13 cellular contexts compared by ENCODE assay signal in genomic region chr13:99280166-99280565, GRCh38. TPM values are rescaled to one million over a fixed set of nuclear protein-coding genes. Genes with fewer than 3 reads are reported as not detected.
DNase-seq lines count a peak whose midpoint lies in the region; ATAC-seq and TF ChIP-seq lines count a peak whose summit lies in the region.
"Had no signal": no experiment of that assay in that cellular context is flagged by ENCODE, and none has a peak within 500 bp of the region (broad histone marks: within the 10 kb centered on the region; RNA-seq: fewer than 3 reads in every experiment).

No MANE protein-coding gene starts in this region.

- TF ChIP-seq CTCF in nephron (IDR thresholded peaks at IDR 0.05; ENCODE audit: unreplicated experiment in 3 of 3), result no peak
- no peak for TF ChIP-seq CTCF in SK-N-SH (IDR thresholded peaks at IDR 0.05)

- TF ChIP-seq EP300 in SK-N-SH (IDR thresholded peaks at IDR 0.05; ENCODE audit: borderline replicate concordance in 1 of 2, low read depth in 1 of 2, low read length in 1 of 2), result no peak

- no peak for DNase-seq in CD4-positive, CD25-positive, alpha-beta regulatory T cell
- DNase-seq in M059J (ENCODE audit: low read depth) (peak; percentile 73), HK-2 (ENCODE audit: unreplicated experiment) (no peak), SK-N-SH (no peak), anterior cingulate cortex (lab: John Stamatoyannopoulos, UW) (no peak)
- no peak for DNase-seq in central memory CD8-positive, alpha-beta T cell (ENCODE audit: low spot score in 2 of 2)
- DNase-seq: activated CD4-positive, alpha-beta T cell treated with anti-CD3 and anti-CD28 coated beads for 4 hours; NCI-H524 treated with DMSO at 0.1 percent for 48 hours; thyroid gland had no signal

- H4K20me1 ChIP-seq in SK-N-SH (ENCODE audit: insufficient read depth), result peaks cover 5% of the 10 kb centered on the region; the same call in 1 of the 2 replicates

- peak overlapping the region; percentile 91 to 96 (median 95) for H3K27ac Mint-ChIP-seq in CD4-positive, CD25-positive, alpha-beta regulatory T cell
- H3K27ac Mint-ChIP-seq in central memory CD8-positive, alpha-beta T cell (ENCODE audit: low read depth), result peak overlapping the region; percentile 96
- peak overlapping the region; percentile 21 to 76 (median 71) for H3K27ac Mint-ChIP-seq in nephron

- no peaks in the 10 kb centered on the region for H3K9me3 Mint-ChIP-seq in CD4-positive, CD25-positive, alpha-beta regulatory T cell
- H3K9me3 Mint-ChIP-seq in central memory CD8-positive, alpha-beta T cell, result no peaks in the 10 kb centered on the region
- H3K9me3 Mint-ChIP-seq in nephron, result no peaks in the 10 kb centered on the region

- H3K79me2 ChIP-seq in SK-N-SH (ENCODE audit: insufficient read depth), result peaks cover 3% of the 10 kb centered on the region; the same call in 1 of the 2 replicates

- no peak for TF ChIP-seq RAD21 in SK-N-SH (IDR thresholded peaks at IDR 0.05; ENCODE audit: low read length)

- H3K4me1 Mint-ChIP-seq in CD4-positive, CD25-positive, alpha-beta regulatory T cell, result peaks cover 48 to 94% (median 76%) of the 10 kb centered on the region in 4 donors
- peaks cover 86% of the 10 kb centered on the region for H3K4me1 Mint-ChIP-seq in central memory CD8-positive, alpha-beta T cell
- peaks cover 24% of the 10 kb centered on the region for H3K4me1 Mint-ChIP-seq in nephron

- ATAC-seq in CD4-positive, CD25-positive, alpha-beta regulatory T cell (ENCODE audit: low read depth in 2 of 2), result no peak
- no peak for ATAC-seq in central memory CD8-positive, alpha-beta T cell (replicated peaks; ENCODE audit: extremely low read depth, poor library complexity, severe bottlenecking)
- ATAC-seq in GM19452 (IDR thresholded peaks at IDR 0.05; ENCODE audit: unreplicated experiment), result no peak

- H2AFZ ChIP-seq in SK-N-SH (ENCODE audit: low read depth), result no peak overlapping the region

- H3K27ac ChIP-seq in CD4-positive, CD25-positive, alpha-beta regulatory T cell (ENCODE audit: insufficient read depth, low read length, poor library complexity, severe bottlenecking), result no peak overlapping the region
- H3K27ac ChIP-seq in SK-N-SH (ENCODE audit: low read depth in 2 of 2, low read length in 1 of 2), result no peak overlapping the region
- H3K27ac ChIP-seq: thyroid gland had no signal

- H3K27me3 ChIP-seq in CD4-positive, CD25-positive, alpha-beta regulatory T cell (ENCODE audit: control insufficient read depth, insufficient read depth, low read length), result no peaks in the 10 kb centered on the region
- H3K27me3 ChIP-seq in SK-N-SH (ENCODE audit: insufficient read depth), result no peaks in the 10 kb centered on the region
- H3K27me3 ChIP-seq: thyroid gland had no signal

- H3K4me2 ChIP-seq in SK-N-SH, result no peak overlapping the region

- 81% methylated on average over 3 of the region's 3 CpGs for WGBS in SK-N-SH (ENCODE audit: low lambda C conversion rate)

- peaks cover 33% of the 10 kb centered on the region for H3K36me3 Mint-ChIP-seq in CD4-positive, CD25-positive, alpha-beta regulatory T cell
- peaks cover 26% of the 10 kb centered on the region for H3K36me3 Mint-ChIP-seq in central memory CD8-positive, alpha-beta T cell (ENCODE audit: insufficient read depth)
- peaks cover 15% of the 10 kb centered on the region for H3K36me3 Mint-ChIP-seq in nephron (ENCODE audit: low read depth)

- H3K4me1 ChIP-seq in CD4-positive, CD25-positive, alpha-beta regulatory T cell (ENCODE audit: control insufficient read depth, insufficient read depth, low read length, poor library complexity, severe bottlenecking), result peaks cover 76% of the 10 kb centered on the region
- peaks cover 3 to 7% of the 10 kb centered on the region in 2 experiments; a peak in 3 of 4 replicates for H3K4me1 ChIP-seq in SK-N-SH (ENCODE audit: control insufficient read depth in 1 of 2, insufficient read depth in 2 of 2, low read depth in 1 of 2, low read length in 1 of 2)

- no peak overlapping the region for H3K4me3 ChIP-seq in CD4-positive, CD25-positive, alpha-beta regulatory T cell (ENCODE audit: low read depth, low read length)
- H3K4me3 ChIP-seq in SK-N-SH (ENCODE audit: low read depth in 2 of 2, low read length in 1 of 2), result no peak overlapping the region
- H3K4me3 ChIP-seq: thyroid gland had no signal

- peak overlapping the region in 1 of 4 donors; percentile 17 for H3K4me3 Mint-ChIP-seq in CD4-positive, CD25-positive, alpha-beta regulatory T cell
- H3K4me3 Mint-ChIP-seq in central memory CD8-positive, alpha-beta T cell, result no peak overlapping the region
- no peak overlapping the region for H3K4me3 Mint-ChIP-seq in nephron

- no peaks in the 10 kb centered on the region for H3K9me3 ChIP-seq in CD4-positive, CD25-positive, alpha-beta regulatory T cell (ENCODE audit: control insufficient read depth in 2 of 2, low read length in 2 of 2)
- H3K9me3 ChIP-seq in SK-N-SH, result no peaks in the 10 kb centered on the region
- H3K9me3 ChIP-seq: thyroid gland had no signal

- POLR2A ChIA-PET in SK-N-SH (lab: Yijun Ruan, JAX), result no interaction called here

- H3K9me2 ChIP-seq in SK-N-SH, result no peaks in the 10 kb centered on the region

- H3F3A ChIP-seq in SK-N-SH (replicated peaks; ENCODE audit: insufficient read depth), result peaks cover 11% of the 10 kb centered on the region

- no peak overlapping the region for H3K9ac ChIP-seq in SK-N-SH

- peaks cover 5% of the 10 kb centered on the region for H3K36me3 ChIP-seq in CD4-positive, CD25-positive, alpha-beta regulatory T cell (ENCODE audit: control insufficient read depth, insufficient read depth, low read length)
- H3K36me3 ChIP-seq in SK-N-SH (replicated peaks in 1 of 2; ENCODE audit: control insufficient read depth in 1 of 2, insufficient read depth in 2 of 2, low read length in 1 of 2), result peaks cover 0 to 8% of the 10 kb centered on the region in 2 experiments
- H3K36me3 ChIP-seq: thyroid gland had no signal

- CTCF ChIA-PET in SK-N-SH (lab: Yijun Ruan, JAX), result interaction anchor here (0.6 to 7.8 kb wide), 7 partner anchors 11 to 1364 kb away, joined by 3 to 38 read pairs (median 3); no protein-coding TSS in a partner anchor

- H3K27me3 Mint-ChIP-seq in CD4-positive, CD25-positive, alpha-beta regulatory T cell, result no peaks in the 10 kb centered on the region
- H3K27me3 Mint-ChIP-seq in central memory CD8-positive, alpha-beta T cell, result no peaks in the 10 kb centered on the region
- no peaks in the 10 kb centered on the region for H3K27me3 Mint-ChIP-seq in nephron (ENCODE audit: low read depth)

TF ChIP-seq in SK-N-SH, 30 proteins besides CTCF, POLR2A, EP300 and RAD21 (continues in another document):
- TF ChIP-seq GATA2 (CRISPR knock-in tag; IDR thresholded peaks at IDR 0.05) (no peak), MEF2A (IDR thresholded peaks at IDR 0.05; ENCODE audit: borderline replicate concordance, low read depth) (no peak), MXI1 (IDR thresholded peaks at IDR 0.05; ENCODE audit: low read depth, low read length) (no peak), SMC3 (IDR thresholded peaks at IDR 0.05; ENCODE audit: low read depth, low read length) (no peak), RXRA (IDR thresholded peaks at IDR 0.05; ENCODE audit: borderline replicate concordance, low read depth) (no peak), REST (IDR thresholded peaks at IDR 0.05; ENCODE audit: low read depth, low read length) (no peak), GABPA (IDR thresholded peaks at IDR 0.05; ENCODE audit: low read depth) (no peak), CHD2 (IDR thresholded peaks at IDR 0.05; ENCODE audit: low read length, partially characterized antibody) (no peak), NRF1 (IDR thresholded peaks at IDR 0.05; ENCODE audit: low read depth, low read length) (no peak), POLR2AphosphoS5 (IDR thresholded peaks at IDR 0.05; ENCODE audit: low read depth, low read length) (no peak), FOSL2 (IDR thresholded peaks at IDR 0.05; ENCODE audit: borderline replicate concordance, low read depth) (no peak)
- TF ChIP-seq, protein P1, sequence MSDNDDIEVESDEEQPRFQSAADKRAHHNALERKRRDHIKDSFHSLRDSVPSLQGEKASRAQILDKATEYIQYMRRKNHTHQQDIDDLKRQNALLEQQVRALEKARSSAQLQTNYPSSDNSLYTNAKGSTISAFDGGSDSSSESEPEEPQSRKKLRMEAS (IDR thresholded peaks at IDR 0.05; ENCODE audit: low read depth), result no peak

RNA-seq across cellular contexts. Expression of gene GPR18, which starts 22.0 kb away (rescaled TPM):
- total RNA-seq in CD4-positive, CD25-positive, alpha-beta regulatory T cell, result 8.6 TPM
- 10 to 100 TPM in 2 of 4 donors, 1 to 10 TPM in 2; 6.1 to 22.6 (median 10.5) TPM for polyA plus RNA-seq in CD4-positive, CD25-positive, alpha-beta regulatory T cell
- not detected in 2 replicates for total RNA-seq in M059J (2014; rRNA removed; shearing (Covaris generic))
- not detected in 2 replicates for polyA plus RNA-seq in SK-N-SH (2012; rRNA removed)
- not detected in 2 replicates for polyA plus RNA-seq in SK-N-SH (2012; cell fraction: cytosol; rRNA removed)
- polyA plus RNA-seq in SK-N-SH (2012; cell fraction: nucleus; rRNA removed), result not detected in 2 replicates
- total RNA-seq: HT-29, kidney epithelial cell had no signal

RNA-seq across cellular contexts. Expression of gene GPR183, which starts 27.0 kb away (rescaled TPM):
- 206 TPM for total RNA-seq in CD4-positive, CD25-positive, alpha-beta regulatory T cell
- polyA plus RNA-seq in CD4-positive, CD25-positive, alpha-beta regulatory T cell, result 100 to 1,000 TPM; 262 to 418 (median 324) TPM
- total RNA-seq in M059J (2014; rRNA removed; shearing (Covaris generic)), result 0.12 and 0.74 TPM in 2 replicates
- polyA plus RNA-seq in SK-N-SH (2012; rRNA removed), result 0.07 and 0.10 TPM in 2 replicates
- polyA plus RNA-seq in SK-N-SH (2012; cell fraction: cytosol; rRNA removed), result 0.03 and 0.24 TPM in 2 replicates
- 0.10 TPM in 1 of 2 replicates, not detected in the other for polyA plus RNA-seq in SK-N-SH (2012; cell fraction: nucleus; rRNA removed)
- total RNA-seq: HT-29 had no signal

Comparison
In these comparisons a context has a peak if more than half of its experiments do, and no peak if none do; other contexts are left out.
1. RNA of gene GPR183, which starts 27.0 kb away (total RNA-seq): 206 TPM in CD4-positive, CD25-positive, alpha-beta regulatory T cell (single experiment); 0.12 to 0.74 TPM in M059J; every median in the first group is over 100 times any median in the second.
2. Peak in every context shown above with its lines, with median percentiles within 50 percentile points of each other: H3K27ac Mint-ChIP-seq.